23 cellular contexts compared by ENCODE assay signal in the genomic region with DNA sequence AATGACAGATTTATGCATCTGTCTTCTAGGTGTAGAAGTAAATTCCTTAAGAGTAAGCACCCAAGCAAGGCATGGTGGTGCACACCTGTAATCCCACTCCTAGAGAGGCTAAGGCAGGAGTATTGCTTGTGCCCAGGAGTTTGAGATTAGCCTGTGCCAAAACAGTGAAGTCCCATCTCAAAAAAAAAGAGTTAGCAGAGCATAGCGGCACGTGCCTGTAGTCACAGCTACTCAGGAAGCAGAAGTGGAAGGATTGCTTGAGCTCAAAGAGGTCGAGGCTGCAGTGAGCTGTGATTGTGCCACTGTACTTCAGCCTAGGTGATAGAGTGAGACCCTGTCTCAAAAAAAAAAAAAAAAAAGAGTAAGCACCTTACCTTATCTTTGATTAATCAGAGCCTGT.
"Had no signal": no experiment of that assay in that cellular context is flagged by ENCODE, and none has a peak within 500 bp of the region (broad histone marks: within the 10 kb centered on the region; RNA-seq: fewer than 3 reads in every experiment).

No MANE protein-coding gene starts in this region.

- ATAC-seq: activated CD8-positive, alpha-beta T cell treated with anti-CD3 and anti-CD28 coated beads for 36 hours; activated naive CD8-positive, alpha-beta T cell treated with anti-CD3 and anti-CD28 coated beads, Interleukin-2, amount 50 U/mL, for 24 hours; activated T-cell treated with anti-CD3 and anti-CD28 coated beads, Interleukin-2, amount 50 U/mL, for 4 hours; activated T-helper 17 cell treated with anti-CD3 and anti-CD28 coated beads, Interleukin-2, amount 50 U/mL, for 72 hours; sciatic nerve; WTC11 had no signal

- H3K9me3 ChIP-seq: neutrophil, thoracic aorta had no signal

- FAIRE-seq: islet of Langerhans, urothelium cell line had no signal

- H3K4me1 ChIP-seq: esophagus squamous epithelium, left ventricle myocardium inferior had no signal

- H3K27ac ChIP-seq: esophagus squamous epithelium, left ventricle myocardium inferior, neutrophil, skin epidermis, thoracic aorta had no signal

- H3K27me3 ChIP-seq: esophagus squamous epithelium, neutrophil had no signal

- DNase-seq: activated CD4-positive, alpha-beta T cell treated with anti-CD3 and anti-CD28 coated beads, Interleukin-2, amount 50 U/mL, for 1 hour; activated CD8-positive, alpha-beta T cell treated with anti-CD3 and anti-CD28 coated beads for 36 hours; activated naive CD8-positive, alpha-beta T cell treated with anti-CD3 and anti-CD28 coated beads, Interleukin-2, amount 50 U/mL, for 24 hours; activated T-cell treated with anti-CD3 and anti-CD28 coated beads, Interleukin-2, amount 50 U/mL, for 4 hours; amygdala; caudate nucleus; cortex of kidney; esophagus squamous epithelium; foreskin melanocyte; left ventricle myocardium inferior; nephron progenitor cell; stimulated activated CD4-positive, alpha-beta T cell treated with anti-CD3 and anti-CD28 coated beads, Interleukin-12 subunit alpha, Interleukin-12 subunit beta, amount 100 ng/mL, for 4 hours; stimulated activated CD4-positive, alpha-beta T cell treated with anti-CD3 and anti-CD28 coated beads, Interleukin-4, amount 100 ng/mL, for 1 hour; T-helper 2 cell; trophoblast cell had no signal

- H3K4me3 ChIP-seq: esophagus squamous epithelium, left ventricle myocardium inferior, skin epidermis, thoracic aorta had no signal

- H3K36me3 ChIP-seq: esophagus squamous epithelium, left ventricle myocardium inferior, neutrophil, thoracic aorta had no signal
